ENCODE assay signal across 19 cellular contexts in genomic region chr1:39418223-39418622, GRCh38.
DNase-seq lines count a peak whose midpoint lies in the region; TF ChIP-seq lines count a peak whose summit lies in the region.
"Had no signal": no experiment of that assay in that cellular context is flagged by ENCODE, and none has a peak within 500 bp of the region (broad histone marks: within the 10 kb centered on the region; RNA-seq: fewer than 3 reads in every experiment).

No MANE protein-coding gene starts in this region.

- H3K9me3 Mint-ChIP-seq in HFFc6: no peaks in the 10 kb centered on the region
- no peaks in the 10 kb centered on the region for H3K9me3 Mint-ChIP-seq in mesothelial cell of epicardium
- H3K9me3 Mint-ChIP-seq in immature natural killer cell: no peaks in the 10 kb centered on the region

- DNase-seq in AG10803 (ENCODE audit: low read depth): peak; percentile 44
- DNase-seq in HFFc6: no peak
- peak; percentile 73 for DNase-seq in astrocyte of the spinal cord (ENCODE audit: low read depth, low spot score)
- no peak for DNase-seq in mesothelial cell of epicardium (ENCODE audit: low spot score in 2 of 2, unreplicated experiment in 2 of 2)
- no peak for DNase-seq in immature natural killer cell
- DNase-seq in GM13976 (ENCODE audit: low spot score): no peak
- no peak for DNase-seq in activated CD8-positive, alpha-beta memory T cell treated with anti-CD3 and anti-CD28 coated beads for 24 hours
- no peak for DNase-seq in activated effector memory CD4-positive, alpha-beta T cell treated with anti-CD3 and anti-CD28 coated beads, Interleukin-2, amount 50 U/mL, for 16 hours
- DNase-seq: activated CD4-positive, alpha-beta T cell treated with anti-CD3 and anti-CD28 coated beads for 1 hour; cortex of kidney; HCEC 1CT; midbrain; NCI-H2171 treated with DMSO at 0.1 percent for 48 hours; NCI-H524 treated with DMSO at 0.1 percent for 48 hours; psoas muscle had no signal

- H3K27me3 Mint-ChIP-seq in HFFc6 (ENCODE audit: insufficient read depth): no peaks in the 10 kb centered on the region; the same call in none of the 2 replicates
- H3K27me3 Mint-ChIP-seq in mesothelial cell of epicardium (ENCODE audit: low read depth): no peaks in the 10 kb centered on the region
- H3K27me3 Mint-ChIP-seq in immature natural killer cell (ENCODE audit: low read depth in 3 of 3): peaks cover 0 to 5% (median 2%) of the 10 kb centered on the region in 3 donors
- H3K27me3 Mint-ChIP-seq: activated naive CD8-positive, alpha-beta T cell had no signal

- H3K4me3 Mint-ChIP-seq in HFFc6 (peak overlapping the region; percentile 9; the same call in 1 of the 2 replicates), mesothelial cell of epicardium (no peak overlapping the region), immature natural killer cell (no peak overlapping the region)
- H3K4me3 Mint-ChIP-seq: activated naive CD8-positive, alpha-beta T cell had no signal

- H3K4me3 ChIP-seq in AG10803 (ENCODE audit: low read length): no peak overlapping the region
- no peak overlapping the region for H3K4me3 ChIP-seq in astrocyte of the spinal cord (ENCODE audit: low read depth, low read length)
- H3K4me3 ChIP-seq: K562, psoas muscle, suprapubic skin, vagina had no signal

- peaks cover 51% of the 10 kb centered on the region for H3K4me1 Mint-ChIP-seq in HFFc6 (ENCODE audit: low read depth)
- H3K4me1 Mint-ChIP-seq in mesothelial cell of epicardium: peaks cover 35% of the 10 kb centered on the region
- peaks cover 18 to 58% of the 10 kb centered on the region in 2 donors for H3K4me1 Mint-ChIP-seq in immature natural killer cell

- H3K27ac Mint-ChIP-seq in HFFc6 (peak overlapping the region; percentile 10), mesothelial cell of epicardium (peak overlapping the region; percentile 27), immature natural killer cell (peak overlapping the region in 3 of 6 donors; percentile 5 to 71 (median 36))
- H3K27ac Mint-ChIP-seq: activated naive CD8-positive, alpha-beta T cell had no signal

- H3K36me3 Mint-ChIP-seq in HFFc6 (ENCODE audit: low read depth) (peaks cover 46% of the 10 kb centered on the region), mesothelial cell of epicardium (peaks cover 26% of the 10 kb centered on the region), immature natural killer cell (peaks cover 0 to 15% (median 7%) of the 10 kb centered on the region in 3 donors)

- in situ Hi-C loops in astrocyte of the spinal cord (cut with HindIII; ENCODE audit: low sequenced_read_pairs): no loop called here
- in situ Hi-C loops in GM13976 (cut with MboI; ENCODE audit: low sequenced_read_pairs, unreplicated experiment): no loop called here

- TF ChIP-seq CTCF in AG10803 (conservative IDR thresholded peaks at IDR 0.05; ENCODE audit: low read length) (no peak), HFFc6 (IDR thresholded peaks at IDR 0.05) (no peak), astrocyte of the spinal cord (IDR thresholded peaks at IDR 0.05; ENCODE audit: low read depth, low read length) (no peak), mesothelial cell of epicardium (IDR thresholded peaks at IDR 0.05; ENCODE audit: unreplicated experiment) (no peak), GM13976 (IDR thresholded peaks at IDR 0.05; ENCODE audit: borderline replicate concordance, control extremely low read depth, extremely low read depth, insufficient read depth, missing control alignments) (no peak)

Comparison
In these comparisons a context has a peak if more than half of its experiments do, and no peak if none do; other contexts are left out.
1. DNase-seq: peak in AG10803 (single experiment) and astrocyte of the spinal cord (single experiment); none in HFFc6 (single experiment), mesothelial cell of epicardium (0 of 2), immature natural killer cell (0 of 3), GM13976 (single experiment), activated CD8-positive, alpha-beta memory T cell treated with anti-CD3 and anti-CD28 coated beads for 24 hours (single experiment) and activated effector memory CD4-positive, alpha-beta T cell treated with anti-CD3 and anti-CD28 coated beads, Interleukin-2, amount 50 U/mL, for 16 hours (single experiment).